ENCODE assay signal across 18 cellular contexts in the genomic region with DNA sequence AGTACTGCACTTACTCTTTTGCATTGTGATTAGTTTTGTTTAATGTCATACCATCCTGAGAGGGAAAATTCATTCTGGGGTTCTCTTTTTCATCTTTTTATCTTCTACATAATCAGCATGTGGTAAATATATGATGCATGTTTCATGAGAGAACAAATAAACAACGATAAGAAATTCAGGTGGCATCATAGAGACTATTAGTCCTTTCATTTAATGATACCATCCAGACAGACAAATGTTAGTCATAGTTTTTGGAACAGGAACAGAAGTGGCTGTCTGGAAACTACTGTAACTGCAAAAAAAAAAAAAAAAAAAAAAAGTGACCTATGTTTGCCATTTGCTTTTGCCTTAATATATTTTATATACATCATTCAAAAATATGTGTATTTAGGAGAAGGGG.
"Had no signal": no experiment of that assay in that cellular context is flagged by ENCODE, and none has a peak within 500 bp of the region (broad histone marks: within the 10 kb centered on the region; RNA-seq: fewer than 3 reads in every experiment).

No MANE protein-coding gene starts in this region.

- H3K4me1 ChIP-seq: breast epithelium, heart left ventricle, prostate gland, tibial nerve had no signal

- ATAC-seq: activated CD8-positive, alpha-beta T cell treated with anti-CD3 and anti-CD28 coated beads for 36 hours; heart left ventricle; left ventricle myocardium superior; natural killer cell treated with Interleukin-12 subunit alpha and Interleukin-12 subunit beta and Interleukin-15 and Interleukin-18, amount 100 ng/mL, for 72 hours; stimulated activated naive CD8-positive, alpha-beta T cell treated with anti-CD3 and anti-CD28 coated beads, Interleukin-15, Interleukin-2, amounts not matched to agents 100 U/mL and 50 U/mL, for 24 hours had no signal

- DNase-seq: activated CD4-positive, alpha-beta T cell treated with anti-CD3 and anti-CD28 coated beads, Interleukin-2, amount 10 ng/mL, durations not matched to agents 7 days and 5 days; activated CD4-positive, CD25-positive, alpha-beta regulatory T cell treated with anti-CD3 and anti-CD28 coated beads, Interleukin-2, amount 50 U/mL, for 72 hours; activated CD8-positive, alpha-beta T cell treated with anti-CD3 and anti-CD28 coated beads for 36 hours; activated gamma-delta T cell treated with Interleukin-2 at 50 U/mL for 16 hours; aorta; cerebellar nuclear complex; heart left ventricle; left ventricle myocardium superior; ovary; stimulated activated CD4-positive, alpha-beta T cell treated with anti-CD3 and anti-CD28 coated beads, Interleukin-4, amount 100 ng/mL, for 24 hours; stimulated activated naive CD8-positive, alpha-beta T cell treated with anti-CD3 and anti-CD28 coated beads, Interleukin-15, Interleukin-2, amounts not matched to agents 100 U/mL and 50 U/mL, for 24 hours; WERI-Rb-1 had no signal

- H3K27ac ChIP-seq: breast epithelium, coronary artery, heart left ventricle, neutrophil, ovary, prostate gland, tibial nerve, WERI-Rb-1 had no signal

- H3K9me3 ChIP-seq: breast epithelium, heart left ventricle, neutrophil, ovary, prostate gland, tibial nerve had no signal

- H3K36me3 ChIP-seq: breast epithelium, heart left ventricle, neutrophil, ovary, prostate gland, tibial nerve, WERI-Rb-1 had no signal

- H3K4me3 ChIP-seq: breast epithelium, coronary artery, heart left ventricle, ovary, prostate gland, tibial nerve had no signal

- H3K27me3 ChIP-seq: breast epithelium, heart left ventricle, neutrophil, ovary, tibial nerve had no signal
